In the genomic region with DNA sequence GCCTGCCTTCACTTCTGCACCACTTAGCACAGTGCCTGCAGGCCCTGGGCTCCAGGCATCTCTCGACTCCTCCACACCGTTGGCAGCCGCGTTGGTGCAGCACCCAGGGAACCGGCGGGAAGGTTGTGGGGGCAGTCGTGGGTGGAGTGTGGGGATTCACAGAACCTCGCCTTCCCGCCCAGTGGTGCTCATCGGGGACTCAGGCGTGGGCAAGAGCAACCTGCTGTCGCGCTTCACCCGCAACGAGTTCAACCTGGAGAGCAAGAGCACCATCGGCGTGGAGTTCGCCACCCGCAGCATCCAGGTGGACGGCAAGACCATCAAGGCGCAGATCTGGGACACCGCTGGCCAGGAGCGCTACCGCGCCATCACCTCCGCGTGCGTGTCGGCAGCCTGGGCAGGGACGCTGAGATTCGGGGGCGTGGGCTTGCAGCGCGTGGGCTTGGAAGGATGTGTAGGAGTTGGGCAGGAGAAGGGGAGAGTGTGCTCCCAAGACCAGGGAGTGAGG, we compare ENCODE assay signal across 24 cellular contexts.
"Had no signal": no experiment of that assay in that cellular context is flagged by ENCODE, and none has a peak within 500 bp of the region (broad histone marks: within the 10 kb centered on the region; RNA-seq: fewer than 3 reads in every experiment).

No MANE protein-coding gene starts in this region.

- ATAC-seq: activated CD8-positive, alpha-beta memory T cell treated with anti-CD3 and anti-CD28 coated beads, Interleukin-2, amount 10 ng/mL, durations not matched to agents 7 days and 5 days; activated CD8-positive, alpha-beta T cell treated with anti-CD3 and anti-CD28 coated beads for 36 hours; left lobe of liver; lower lobe of right lung; mucosa of descending colon; stimulated activated naive B cell treated with anti-CD40 and anti-IgM and Interleukin-4, amounts not matched to agents 10 μg/mL and 1 μg/mL and 100 μg/mL, for 72 hours had no signal

- H3K27ac Mint-ChIP-seq: activated CD4-positive, alpha-beta T cell treated with anti-CD3 and anti-CD28 coated beads, Interleukin-2, amount 10 ng/mL, durations not matched to agents 7 days and 5 days; activated CD8-positive, alpha-beta T cell treated with anti-CD3 and anti-CD28 coated beads for 36 hours; activated naive CD4-positive, alpha-beta T cell treated with anti-CD3 and anti-CD28 coated beads, Interleukin-2, amount 10 ng/mL, durations not matched to agents 7 days and 5 days; immature natural killer cell; stimulated activated naive B cell treated with anti-CD40 and anti-IgM and Interleukin-4, amounts not matched to agents 10 μg/mL and 1 μg/mL and 100 μg/mL, for 72 hours had no signal

- DNase-seq: activated CD4-positive, alpha-beta T cell treated with anti-CD3 and anti-CD28 coated beads, Interleukin-2, amount 10 ng/mL, durations not matched to agents 7 days and 5 days; activated CD4-positive, CD25-positive, alpha-beta regulatory T cell treated with anti-CD3 and anti-CD28 coated beads, Interleukin-2, amount 50 U/mL, for 72 hours; activated CD8-positive, alpha-beta memory T cell treated with anti-CD3 and anti-CD28 coated beads, Interleukin-2, amount 10 ng/mL, durations not matched to agents 7 days and 5 days; activated CD8-positive, alpha-beta T cell treated with anti-CD3 and anti-CD28 coated beads for 36 hours; activated effector memory CD4-positive, alpha-beta T cell treated with anti-CD3 and anti-CD28 coated beads, Interleukin-2, amount 50 U/mL, for 16 hours; activated naive CD4-positive, alpha-beta T cell treated with anti-CD3 and anti-CD28 coated beads, Interleukin-2, amount 10 ng/mL, durations not matched to agents 7 days and 5 days; activated T-cell treated with anti-CD3 and anti-CD28 coated beads for 4 hours; cortex of kidney; erythroblast; foreskin fibroblast; immature natural killer cell; lower lobe of right lung; mesendoderm; occipital lobe; sigmoid colon; stimulated activated CD4-positive, alpha-beta T cell treated with anti-CD3 and anti-CD28 coated beads, Interleukin-15, amount 100 ng/mL, for 24 hours; stimulated activated CD8-positive, alpha-beta memory T cell treated with anti-CD3 and anti-CD28 coated beads, Interleukin-4, amount 100 ng/mL, for 48 hours; stimulated activated naive B cell treated with anti-CD40 and anti-IgM and Interleukin-4, amounts not matched to agents 10 μg/mL and 1 μg/mL and 100 μg/mL, for 72 hours; T-helper 1 cell; WERI-Rb-1 had no signal

- H3K4me3 Mint-ChIP-seq: activated CD4-positive, alpha-beta T cell treated with anti-CD3 and anti-CD28 coated beads, Interleukin-2, amount 10 ng/mL, durations not matched to agents 7 days and 5 days; activated CD8-positive, alpha-beta memory T cell treated with anti-CD3 and anti-CD28 coated beads, Interleukin-2, amount 10 ng/mL, durations not matched to agents 7 days and 5 days; activated CD8-positive, alpha-beta T cell treated with anti-CD3 and anti-CD28 coated beads for 36 hours; activated naive CD4-positive, alpha-beta T cell treated with anti-CD3 and anti-CD28 coated beads, Interleukin-2, amount 10 ng/mL, durations not matched to agents 7 days and 5 days; immature natural killer cell; stimulated activated naive B cell treated with anti-CD40 and anti-IgM and Interleukin-4, amounts not matched to agents 10 μg/mL and 1 μg/mL and 100 μg/mL, for 72 hours had no signal

- H3K27ac ChIP-seq: hepatocyte, lower lobe of right lung, sigmoid colon, upper lobe of left lung, WERI-Rb-1 had no signal

- H3K27me3 Mint-ChIP-seq: activated CD4-positive, alpha-beta T cell treated with anti-CD3 and anti-CD28 coated beads, Interleukin-2, amount 10 ng/mL, durations not matched to agents 7 days and 5 days; activated CD8-positive, alpha-beta memory T cell treated with anti-CD3 and anti-CD28 coated beads, Interleukin-2, amount 10 ng/mL, durations not matched to agents 7 days and 5 days; activated CD8-positive, alpha-beta T cell treated with anti-CD3 and anti-CD28 coated beads for 36 hours; activated naive CD4-positive, alpha-beta T cell treated with anti-CD3 and anti-CD28 coated beads, Interleukin-2, amount 10 ng/mL, durations not matched to agents 7 days and 5 days; stimulated activated naive B cell treated with anti-CD40 and anti-IgM and Interleukin-4, amounts not matched to agents 10 μg/mL and 1 μg/mL and 100 μg/mL, for 72 hours had no signal

- H3K9me3 Mint-ChIP-seq: activated CD4-positive, alpha-beta T cell treated with anti-CD3 and anti-CD28 coated beads, Interleukin-2, amount 10 ng/mL, durations not matched to agents 7 days and 5 days; activated CD8-positive, alpha-beta T cell treated with anti-CD3 and anti-CD28 coated beads for 36 hours; activated naive CD4-positive, alpha-beta T cell treated with anti-CD3 and anti-CD28 coated beads, Interleukin-2, amount 10 ng/mL, durations not matched to agents 7 days and 5 days; immature natural killer cell; stimulated activated naive B cell treated with anti-CD40 and anti-IgM and Interleukin-4, amounts not matched to agents 10 μg/mL and 1 μg/mL and 100 μg/mL, for 72 hours had no signal
